8 cellular contexts compared by ENCODE assay signal in genomic region chr19:7868671-7869452, GRCh38. TPM values are rescaled to one million over a fixed set of nuclear protein-coding genes. Genes with fewer than 3 reads are reported as not detected.
DNase-seq lines count a peak whose midpoint lies in the region; ATAC-seq and TF ChIP-seq lines count a peak whose summit lies in the region.

No MANE protein-coding gene starts in this region.

- H3K4me3 Mint-ChIP-seq in CD4-positive, alpha-beta T cell: peak overlapping the region; percentile 87
- H3K4me3 Mint-ChIP-seq in immature natural killer cell: peak overlapping the region; percentile 76 to 88 (median 82)

- peak; percentile 69 for ATAC-seq in CD4-positive, alpha-beta T cell (ENCODE audit: poor library complexity)

- POLR2A ChIA-PET in CD4-positive, alpha-beta T cell (lab: Charles Lee): interaction anchor here (0.8 to 2.2 kb wide), 12 partner anchors 8 to 799 kb away, joined by 3 to 42 read pairs (median 6); partner anchors contain the start of genes MAP2K7, MCOLN1, PET100 and SNAPC2

- H3K9me3 Mint-ChIP-seq in CD4-positive, alpha-beta T cell: no peaks in the 10 kb centered on the region
- H3K9me3 Mint-ChIP-seq in immature natural killer cell: no peaks in the 10 kb centered on the region

- H3K27ac Mint-ChIP-seq in CD4-positive, alpha-beta T cell: peak overlapping the region; percentile 80
- H3K27ac Mint-ChIP-seq in immature natural killer cell: peak overlapping the region; percentile 62 to 97 (median 87)

- DNase-seq in CD4-positive, alpha-beta T cell: peak; percentile 69 to 86 (median 81)
- peak; percentile 97 for DNase-seq in GM20000 (ENCODE audit: low spot score)
- DNase-seq in HT-29 (ENCODE audit: low spot score): peak; percentile 80
- peak; percentile 81 for DNase-seq in T1000 (lab: John Stamatoyannopoulos, UW)
- peak; percentile 39 for DNase-seq in astrocyte of the spinal cord (ENCODE audit: low read depth, low spot score)
- DNase-seq in immature natural killer cell: peak; percentile 87 to 91 (median 90)
- peak; percentile 81 for DNase-seq in stimulated activated CD4-positive, alpha-beta T cell treated with anti-CD3 and anti-CD28 coated beads, Interleukin-12 subunit alpha, Interleukin-12 subunit beta, amount 100 ng/mL, for 4 hours
- no peak for DNase-seq in NCI-H2029 treated with DMSO at 0.1 percent for 48 hours (lab: John Stamatoyannopoulos, UW)

- peaks cover 33% of the 10 kb centered on the region for H3K27me3 Mint-ChIP-seq in CD4-positive, alpha-beta T cell
- H3K27me3 Mint-ChIP-seq in immature natural killer cell (ENCODE audit: low read depth in 3 of 3): peaks cover 13 to 26% (median 16%) of the 10 kb centered on the region in 3 donors

- H3K4me3 ChIP-seq in astrocyte of the spinal cord (ENCODE audit: low read depth, low read length): peak overlapping the region; percentile 27

- peaks cover 21% of the 10 kb centered on the region for H3K27me3 ChIP-seq in CD4-positive, alpha-beta T cell (ENCODE audit: control insufficient read depth, insufficient read depth, low read length)

- TF ChIP-seq CTCF in CD4-positive, alpha-beta T cell (IDR thresholded peaks at IDR 0.05): peak; percentile 69
- peak; percentile 90 for TF ChIP-seq CTCF in GM20000 (IDR thresholded peaks at IDR 0.05; ENCODE audit: extremely low read depth, missing control alignments)
- peak; percentile 52 for TF ChIP-seq CTCF in astrocyte of the spinal cord (IDR thresholded peaks at IDR 0.05; ENCODE audit: low read depth, low read length)

- no peaks in the 10 kb centered on the region for H3K9me3 ChIP-seq in CD4-positive, alpha-beta T cell (ENCODE audit: control insufficient read depth, low read length)

- intact Hi-C loops in CD4-positive, alpha-beta T cell (cut with DNase I, micrococcal nuclease): loop anchor here (1.0 to 5.0 kb wide), 4 partner anchors 38 to 74 kb away; partner anchors contain the start of genes SNAPC2 (in 2 of the 2), EVI5L (in 1 of the 2) and TIMM44 (in 1 of the 2)

- CTCF ChIA-PET in CD4-positive, alpha-beta T cell (lab: Charles Lee): interaction anchor here (0.6 to 2.2 kb wide), 24 partner anchors 9 to 1228 kb away, joined by 3 to 43 read pairs (median 4); partner anchors contain the start of genes MAP2K7, SNAPC2, TIMM44 and TRAPPC5

- in situ Hi-C loops in astrocyte of the spinal cord (cut with HindIII; ENCODE audit: low sequenced_read_pairs): no loop called here

- H3K27ac ChIP-seq in CD4-positive, alpha-beta T cell (ENCODE audit: low read depth, low read length): peak overlapping the region; percentile 67

- peaks cover 39% of the 10 kb centered on the region for H3K4me1 Mint-ChIP-seq in CD4-positive, alpha-beta T cell (ENCODE audit: low read depth)
- peaks cover 14 to 41% of the 10 kb centered on the region in 2 donors for H3K4me1 Mint-ChIP-seq in immature natural killer cell

- no peaks in the 10 kb centered on the region for H3K36me3 Mint-ChIP-seq in CD4-positive, alpha-beta T cell (ENCODE audit: low read depth)
- no peaks in the 10 kb centered on the region for H3K36me3 Mint-ChIP-seq in immature natural killer cell

RNA-seq across cellular contexts. Expression of gene PRR36, which starts 5.3 kb away (rescaled TPM):
- total RNA-seq in CD4-positive, alpha-beta T cell: under 1 TPM; 0.25 to 0.30 TPM
- 0.31 and 1.6 TPM in 2 replicates for total RNA-seq in HT-29 (2014; rRNA removed; shearing (Covaris generic))
- not detected for polyA plus RNA-seq in immature natural killer cell

RNA-seq across cellular contexts. Expression of gene LRRC8E, which starts 19.4 kb away (rescaled TPM):
- not detected for total RNA-seq in CD4-positive, alpha-beta T cell
- total RNA-seq in HT-29 (2014; rRNA removed; shearing (Covaris generic)): 16.6 and 19.8 TPM in 2 replicates
- polyA plus RNA-seq in immature natural killer cell: not detected

RNA-seq across cellular contexts. Expression of gene MAP2K7, which starts 34.8 kb away (rescaled TPM):
- 10 to 100 TPM; 81.7 to 82.3 TPM for total RNA-seq in CD4-positive, alpha-beta T cell
- 28.8 and 30.8 TPM in 2 replicates for total RNA-seq in HT-29 (2014; rRNA removed; shearing (Covaris generic))
- 1 to 10 TPM; 2.0 to 4.4 (median 2.7) TPM for polyA plus RNA-seq in immature natural killer cell

RNA-seq across cellular contexts. Expression of gene EVI5L, which starts 38.8 kb away (rescaled TPM):
- 1 to 10 TPM; 5.2 to 6.0 TPM for total RNA-seq in CD4-positive, alpha-beta T cell
- 4.0 and 4.4 TPM in 2 replicates for total RNA-seq in HT-29 (2014; rRNA removed; shearing (Covaris generic))
- 1 to 10 TPM; 1.6 to 5.1 (median 2.7) TPM for polyA plus RNA-seq in immature natural killer cell

RNA-seq across cellular contexts. Expression of gene TGFBR3L, which starts 45.8 kb away (rescaled TPM):
- 1 to 10 TPM; 1.1 to 1.2 TPM for total RNA-seq in CD4-positive, alpha-beta T cell
- not detected in 2 replicates for total RNA-seq in HT-29 (2014; rRNA removed; shearing (Covaris generic))
- under 1 TPM in 1 of 3 donors, not detected in 2; 0.86 TPM for polyA plus RNA-seq in immature natural killer cell

Comparison
In these comparisons a context has a peak if more than half of its experiments do, and no peak if none do; other contexts are left out.
1. RNA of gene LRRC8E, which starts 19.4 kb away (total RNA-seq): 16.6 to 19.8 TPM in HT-29; not detected in CD4-positive, alpha-beta T cell; every median in the first group is over 10 times any median in the second.
2. Peak in every context shown above with its lines, with median percentiles within 50 percentile points of each other: CTCF ChIP-seq.